9 cellular contexts compared by ENCODE assay signal in genomic region chr4:122731676-122732075, GRCh38. TPM values are rescaled to one million over a fixed set of nuclear protein-coding genes. Genes with fewer than 3 reads are reported as not detected.
DNase-seq lines count a peak whose midpoint lies in the region; ATAC-seq and TF ChIP-seq lines count a peak whose summit lies in the region.
"Had no signal": no experiment of that assay in that cellular context is flagged by ENCODE, and none has a peak within 500 bp of the region (broad histone marks: within the 10 kb centered on the region; RNA-seq: fewer than 3 reads in every experiment).

No MANE protein-coding gene starts in this region.

- H3K36me3 ChIP-seq in esophagus squamous epithelium: no peaks in the 10 kb centered on the region

- H3K27me3 ChIP-seq in esophagus squamous epithelium: no peaks in the 10 kb centered on the region

- no peak for TF ChIP-seq CTCF in esophagus squamous epithelium (IDR thresholded peaks at IDR 0.05)

- H3K27ac ChIP-seq in skin epidermis (peak overlapping the region in 9 of 21 experiments; percentile 13 to 85 (median 26)), esophagus squamous epithelium (peak overlapping the region in 2 of 4 donors; percentile 80 to 93)
- H3K27ac ChIP-seq: 22Rv1 had no signal

- no peaks in the 10 kb centered on the region for H3K9me3 ChIP-seq in T-helper 17 cell (ENCODE audit: control insufficient read depth, low read length, poor library complexity, severe bottlenecking)
- no peaks in the 10 kb centered on the region for H3K9me3 ChIP-seq in esophagus squamous epithelium

- no peak overlapping the region for H3K4me3 Mint-ChIP-seq in T-helper 17 cell

- H3K4me3 ChIP-seq in skin epidermis (peak overlapping the region in 5 of 7 experiments; percentile 63 to 85 (median 78)), esophagus squamous epithelium (peak overlapping the region in 2 of 4 donors; percentile 90 to 92)

- peaks cover 3% of the 10 kb centered on the region for H3K36me3 Mint-ChIP-seq in T-helper 17 cell (ENCODE audit: low read depth)

- intact Hi-C loops in esophagus squamous epithelium (cut with DNase I): no loop called here

- DNase-seq in DMS 273 (lab: John Stamatoyannopoulos, UW; ENCODE audit: unreplicated experiment) (peak; percentile 12), DMS 273 treated with DMSO at 0.1 percent for 48 hours (lab: John Stamatoyannopoulos, UW) (no peak), T-helper 17 cell (no peak), globus pallidus (ENCODE audit: low spot score) (peak; percentile 16), MV-4-11 (lab: John Stamatoyannopoulos, UW) (no peak), glomerular visceral epithelial cell (ENCODE audit: extremely low spot score) (no peak), esophagus squamous epithelium (lab: John Stamatoyannopoulos, UW) (no peak)

- 49 to 66% methylated on average over 2 of the region's 2 CpGs for WGBS in esophagus squamous epithelium, 2 donors

- H3K27me3 Mint-ChIP-seq in T-helper 17 cell: no peaks in the 10 kb centered on the region

- H3K4me1 ChIP-seq in esophagus squamous epithelium: peaks cover 7 to 22% (median 10%) of the 10 kb centered on the region in 3 donors

- peaks cover 13% of the 10 kb centered on the region for H3K4me1 Mint-ChIP-seq in T-helper 17 cell

- peak overlapping the region; percentile 98 for H3K27ac Mint-ChIP-seq in T-helper 17 cell

- no peak for TF ChIP-seq POLR2A in esophagus squamous epithelium (IDR thresholded peaks at IDR 0.05)

- ATAC-seq in T-helper 17 cell: no peak

RNA-seq across cellular contexts. Expression of gene BBS12, which starts 0.8 kb away (rescaled TPM):
- total RNA-seq in T-helper 17 cell (1 to 10 TPM; 1.4 to 1.6 TPM), esophagus squamous epithelium (1 to 10 TPM in 2 of 4 donors, under 1 TPM in 2; 0.49 to 2.5 (median 1.0) TPM)

Comparison
In these comparisons a context has a peak if more than half of its experiments do, and no peak if none do; other contexts are left out.
1. DNase-seq: peak in DMS 273 (single experiment) and globus pallidus (single experiment); none in DMS 273 treated with DMSO at 0.1 percent for 48 hours (single experiment), T-helper 17 cell (0 of 3), MV-4-11 (single experiment), glomerular visceral epithelial cell (single experiment) and esophagus squamous epithelium (single experiment).